8 cellular contexts compared by ENCODE assay signal in the genomic region with DNA sequence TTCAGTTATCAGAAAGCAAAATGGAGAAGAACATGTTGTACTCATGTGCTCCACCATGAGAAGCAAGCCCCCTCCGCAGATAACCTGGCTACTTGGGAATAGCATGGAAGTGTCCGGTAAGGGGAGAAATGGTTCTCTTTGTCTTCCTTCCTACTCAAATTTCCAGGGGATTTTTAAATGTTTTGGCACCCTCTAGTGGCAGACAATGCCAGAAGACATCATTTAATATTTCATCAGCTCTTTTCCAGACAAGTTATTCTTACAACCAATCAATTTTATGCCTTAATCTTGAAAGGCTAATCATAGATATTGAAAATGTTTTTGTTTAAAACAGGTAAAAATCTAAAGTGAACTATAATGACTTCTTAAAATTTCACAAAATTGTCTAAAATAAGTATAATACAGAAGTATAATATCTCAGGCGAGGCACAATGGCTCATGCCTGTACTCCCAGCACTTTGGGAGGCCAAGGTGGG. TPM values are rescaled to one million over a fixed set of nuclear protein-coding genes. Genes with fewer than 3 reads are reported as not detected.
A peak's percentile ranks its signal among the peaks of the same experiment; 100 is the strongest.
DNase-seq lines count a peak whose midpoint lies in the region; ATAC-seq and TF ChIP-seq lines count a peak whose summit lies in the region.

No MANE protein-coding gene starts in this region.

- peaks cover 21% of the 10 kb centered on the region for H3K4me1 Mint-ChIP-seq in T-helper 17 cell

- no peak overlapping the region for H3K27ac Mint-ChIP-seq in T-helper 17 cell

- 32 to 35% methylated on average over 3 of the region's 3 CpGs for WGBS in lung, 2 donors
- WGBS in aorta, 2 donors = 26 to 30% methylated on average over 3 of the region's 3 CpGs

- no peak overlapping the region for H3K4me3 Mint-ChIP-seq in T-helper 17 cell

- no peaks in the 10 kb centered on the region for H3K36me3 ChIP-seq in colonic mucosa
- H3K36me3 ChIP-seq in lung (ENCODE audit: control insufficient read depth in 2 of 2, insufficient read depth in 2 of 2, low read length in 2 of 2) = no peaks in the 10 kb centered on the region
- no peaks in the 10 kb centered on the region for H3K36me3 ChIP-seq in aorta (ENCODE audit: control insufficient read depth in 1 of 2, insufficient read depth in 2 of 2, low read length in 1 of 2)

- H3K4me1 ChIP-seq in colonic mucosa (no peaks in the 10 kb centered on the region), lung (ENCODE audit: control insufficient read depth in 2 of 2, insufficient read depth in 2 of 2, low read length in 2 of 2) (no peaks in the 10 kb centered on the region), aorta (ENCODE audit: control insufficient read depth in 1 of 2, insufficient read depth in 2 of 2, low read length in 2 of 2) (no peaks in the 10 kb centered on the region)

- no peak overlapping the region for H3K4me3 ChIP-seq in GM12864 (ENCODE audit: low read depth, low read length)
- H3K4me3 ChIP-seq in colonic mucosa = no peak overlapping the region
- H3K4me3 ChIP-seq in lung = no peak overlapping the region
- no peak overlapping the region for H3K4me3 ChIP-seq in aorta (ENCODE audit: low read length in 2 of 2)

- H3K9ac ChIP-seq in colonic mucosa (ENCODE audit: low read depth in 2 of 2, low read length in 2 of 2) = no peak overlapping the region

- H3K9me3 ChIP-seq in T-helper 17 cell (ENCODE audit: control insufficient read depth, low read length, poor library complexity, severe bottlenecking) = no peaks in the 10 kb centered on the region
- no peaks in the 10 kb centered on the region for H3K9me3 ChIP-seq in colonic mucosa
- no peaks in the 10 kb centered on the region for H3K9me3 ChIP-seq in lung (ENCODE audit: control insufficient read depth in 2 of 2, insufficient read depth in 1 of 2, low read length in 1 of 2)
- H3K9me3 ChIP-seq in aorta (ENCODE audit: control insufficient read depth, low read length) = no peaks in the 10 kb centered on the region

- intact Hi-C loops in colonic mucosa (cut with DNase I) (loop anchor here (5.0 kb wide), 3 partner anchors 57 to 272 kb away; no protein-coding TSS in a partner anchor), aorta (cut with DNase I) (loop anchor here (2.0 to 10.0 kb wide), 4 partner anchors 59 to 269 kb away; no protein-coding TSS in a partner anchor)

- H3K27me3 Mint-ChIP-seq in T-helper 17 cell = peaks cover 32% of the 10 kb centered on the region

- H3K27me3 ChIP-seq in colonic mucosa = no peaks in the 10 kb centered on the region
- H3K27me3 ChIP-seq in lung (ENCODE audit: control insufficient read depth, insufficient read depth) = no peaks in the 10 kb centered on the region
- no peaks in the 10 kb centered on the region for H3K27me3 ChIP-seq in aorta (ENCODE audit: control insufficient read depth in 1 of 2, insufficient read depth in 2 of 2, low read length in 1 of 2)

- ATAC-seq in T-helper 17 cell (peak; percentile 29), lung (ENCODE audit: insufficient read depth, low FRiP score) (no peak), aorta (ENCODE audit: low FRiP score) (peak; percentile 48), HG02885 (IDR thresholded peaks at IDR 0.05; ENCODE audit: poor library complexity, unreplicated experiment) (no peak)

- DNase-seq in AG08396 (ENCODE audit: low spot score) = peak; percentile 63
- no peak for DNase-seq in GM12864 (ENCODE audit: low read depth)
- DNase-seq in NCI-H2029 (lab: John Stamatoyannopoulos, UW) = peak; percentile 53
- DNase-seq in T-helper 17 cell = peak in 1 of 3 donors; percentile 12
- DNase-seq in colonic mucosa = peak; percentile 63
- DNase-seq in lung (ENCODE audit: low spot score) = peak; percentile 58
- DNase-seq in aorta = no peak

- TF ChIP-seq CTCF in GM12864 (IDR thresholded peaks at IDR 0.05; ENCODE audit: low read depth, low read length, missing control alignments) = peak; percentile 44
- peak; percentile 74 for TF ChIP-seq CTCF in colonic mucosa (IDR thresholded peaks at IDR 0.05)
- peak; percentile 51 for TF ChIP-seq CTCF in lung (IDR thresholded peaks at IDR 0.05; ENCODE audit: control extremely low read depth, extremely low read depth)

- peaks cover 2% of the 10 kb centered on the region for H3K36me3 Mint-ChIP-seq in T-helper 17 cell (ENCODE audit: low read depth)

- H3K27ac ChIP-seq in colonic mucosa (no peak overlapping the region), lung (ENCODE audit: low read depth in 1 of 2, low read length in 1 of 2) (no peak overlapping the region), aorta (ENCODE audit: low read depth in 1 of 2, low read length in 2 of 2) (no peak overlapping the region)

RNA-seq across cellular contexts. Expression of a gene that starts 15.7 kb away (rescaled TPM):
- total RNA-seq in T-helper 17 cell (not detected), colonic mucosa (not detected), lung (1 to 10 TPM in 1 of 2 donors, under 1 TPM in 1; 0.28 to 1.7 TPM), aorta (1 to 10 TPM in 1 of 2 donors, under 1 TPM in 1; 0.26 to 1.1 TPM)
- polyA plus RNA-seq in lung (1 to 10 TPM; 2.4 to 2.8 TPM), aorta (not detected)

RNA-seq across cellular contexts. Expression of a gene that starts 28.6 kb away (rescaled TPM):
- total RNA-seq in T-helper 17 cell (1 to 10 TPM; 2.2 to 3.0 TPM), colonic mucosa (1 to 10 TPM in 1 of 2 donors, under 1 TPM in 1; 0.84 to 1.9 TPM), lung (10 to 100 TPM; 10.8 to 11.0 TPM), aorta (1 to 10 TPM; 6.1 to 7.1 TPM)
- polyA plus RNA-seq in lung (1 to 10 TPM; 2.4 to 3.7 TPM), aorta (1 to 10 TPM; 1.8 to 3.3 TPM)

Comparison
In these comparisons a context has a peak if more than half of its experiments do, and no peak if none do; other contexts are left out.
1. DNase-seq: peak in AG08396 (single experiment), NCI-H2029 (single experiment), colonic mucosa (single experiment) and lung (single experiment); none in GM12864 (single experiment) and aorta (0 of 2).
2. ATAC-seq: peak in T-helper 17 cell (single experiment) and aorta (single experiment); none in lung (single experiment) and HG02885 (single experiment).
3. Peak in every context shown above with its lines, with median percentiles within 50 percentile points of each other: CTCF ChIP-seq.